8 cellular contexts compared by ENCODE assay signal in genomic region chr9:94827584-94828304, GRCh38.
DNase-seq lines count a peak whose midpoint lies in the region; ATAC-seq and TF ChIP-seq lines count a peak whose summit lies in the region.

No MANE protein-coding gene starts in this region.

- H3K9me3 ChIP-seq in thoracic aorta = no peaks in the 10 kb centered on the region

- POLR2A ChIA-PET in WTC11 (lab: Charles Lee) = interaction anchor here (1.0 kb wide), 1 partner anchor 9 kb away, joined by 3 read pairs; no protein-coding TSS in a partner anchor

- H3K4me3 Mint-ChIP-seq in mesothelial cell of epicardium = no peak overlapping the region
- no peak overlapping the region for H3K4me3 Mint-ChIP-seq in WTC11
- H3K4me3 Mint-ChIP-seq in endothelial cell (ENCODE audit: unreplicated experiment) = no peak overlapping the region

- H3K9me3 Mint-ChIP-seq in mesothelial cell of epicardium (peaks cover 12% of the 10 kb centered on the region), WTC11 (no peaks in the 10 kb centered on the region), endothelial cell (ENCODE audit: unreplicated experiment) (no peaks in the 10 kb centered on the region)

- H3K36me3 ChIP-seq in thoracic aorta = no peaks in the 10 kb centered on the region

- H3K4me1 Mint-ChIP-seq in mesothelial cell of epicardium (peaks cover 47% of the 10 kb centered on the region), WTC11 (peaks cover 27% of the 10 kb centered on the region), endothelial cell (ENCODE audit: unreplicated experiment) (peaks cover 11% of the 10 kb centered on the region)

- H3K27me3 Mint-ChIP-seq in mesothelial cell of epicardium (ENCODE audit: low read depth) = no peaks in the 10 kb centered on the region
- H3K27me3 Mint-ChIP-seq in WTC11 (ENCODE audit: low read depth) = peaks cover 38% of the 10 kb centered on the region
- H3K27me3 Mint-ChIP-seq in endothelial cell (ENCODE audit: unreplicated experiment) = peaks cover 4% of the 10 kb centered on the region

- H3K27ac Mint-ChIP-seq in mesothelial cell of epicardium (peak overlapping the region; percentile 80), WTC11 (no peak overlapping the region), endothelial cell (ENCODE audit: unreplicated experiment) (no peak overlapping the region)

- peaks cover 23% of the 10 kb centered on the region for H3K36me3 Mint-ChIP-seq in mesothelial cell of epicardium
- peaks cover 5% of the 10 kb centered on the region for H3K36me3 Mint-ChIP-seq in WTC11
- peaks cover 5% of the 10 kb centered on the region for H3K36me3 Mint-ChIP-seq in endothelial cell (ENCODE audit: low read depth, unreplicated experiment)

- peaks cover 33 to 74% of the 10 kb centered on the region in 2 donors for H3K4me1 ChIP-seq in thoracic aorta (ENCODE audit: control insufficient read depth in 1 of 2, low read depth in 2 of 2)

- intact Hi-C loops in dorsolateral prefrontal cortex (cut with DNase I) = no loop called here

- DNase-seq in LNCaP clone FGC (ENCODE audit: low read depth) (peak; percentile 81), dorsolateral prefrontal cortex (no peak), mesothelial cell of epicardium (ENCODE audit: low spot score in 2 of 2, unreplicated experiment in 2 of 2) (no peak), thoracic aorta (ENCODE audit: low spot score) (no peak), NCI-H1417 treated with DMSO at 0.1 percent for 48 hours (lab: John Stamatoyannopoulos, UW) (no peak), WTC11 (ENCODE audit: low spot score) (no peak), endothelial cell (ENCODE audit: low spot score) (no peak)

- H3K27ac ChIP-seq in dorsolateral prefrontal cortex = peak overlapping the region in 56 of 59 donors; percentile 3 to 79 (median 51)
- H3K27ac ChIP-seq in thoracic aorta = peak overlapping the region; percentile 79 to 97

- TF ChIP-seq CTCF in LNCaP clone FGC (IDR thresholded peaks at IDR 0.05; ENCODE audit: control insufficient read depth, extremely low read depth, insufficient read depth) = no peak
- TF ChIP-seq CTCF in dorsolateral prefrontal cortex (IDR thresholded peaks at IDR 0.05 in 54 of 56, conservative IDR thresholded peaks at IDR 0.05 in 2 of 56; ENCODE audit: low read depth in 1 of 56, partially characterized antibody in 56 of 56) = no peak
- no peak for TF ChIP-seq CTCF in mesothelial cell of epicardium (IDR thresholded peaks at IDR 0.05; ENCODE audit: unreplicated experiment)
- no peak for TF ChIP-seq CTCF in thoracic aorta (IDR thresholded peaks at IDR 0.05)
- no peak for TF ChIP-seq CTCF in WTC11 (IDR thresholded peaks at IDR 0.05)
- TF ChIP-seq CTCF in endothelial cell (IDR thresholded peaks at IDR 0.05; ENCODE audit: unreplicated experiment) = no peak

- H3K4me3 ChIP-seq in LNCaP clone FGC (ENCODE audit: low read depth, low read length) (no peak overlapping the region), dorsolateral prefrontal cortex (no peak overlapping the region), thoracic aorta (no peak overlapping the region)

- ATAC-seq in thoracic aorta (ENCODE audit: insufficient number of reproducible peaks, low FRiP score, low read depth) = no peak
- ATAC-seq in WTC11 = no peak
- no peak for ATAC-seq in HG02981 (IDR thresholded peaks at IDR 0.05; ENCODE audit: unreplicated experiment)

- CTCF ChIA-PET in WTC11 (lab: Charles Lee) = no interaction called here

- H3K27me3 ChIP-seq in dorsolateral prefrontal cortex (no peaks in the 10 kb centered on the region), thoracic aorta (replicated peaks; ENCODE audit: insufficient read depth) (no peaks in the 10 kb centered on the region)

TF ChIP-seq in WTC11, 78 proteins besides CTCF, POLR2A, EP300 and RAD21:
- TF ChIP-seq, protein P1, sequence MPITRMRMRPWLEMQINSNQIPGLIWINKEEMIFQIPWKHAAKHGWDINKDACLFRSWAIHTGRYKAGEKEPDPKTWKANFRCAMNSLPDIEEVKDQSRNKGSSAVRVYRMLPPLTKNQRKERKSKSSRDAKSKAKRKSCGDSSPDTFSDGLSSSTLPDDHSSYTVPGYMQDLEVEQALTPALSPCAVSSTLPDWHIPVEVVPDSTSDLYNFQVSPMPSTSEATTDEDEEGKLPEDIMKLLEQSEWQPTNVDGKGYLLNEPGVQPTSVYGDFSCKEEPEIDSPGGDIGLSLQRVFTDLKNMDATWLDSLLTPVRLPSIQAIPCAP (CRISPR knock-in tag; IDR thresholded peaks at IDR 0.05) = no peak
- TF ChIP-seq ZNF317 (CRISPR knock-in tag; IDR thresholded peaks at IDR 0.05; ENCODE audit: borderline replicate concordance, low read depth) (no peak), ZNF138 (CRISPR knock-in tag; conservative IDR thresholded peaks at IDR 0.05) (no peak), GABPB1 (CRISPR knock-in tag; IDR thresholded peaks at IDR 0.05) (no peak), E2F4 (CRISPR knock-in tag; IDR thresholded peaks at IDR 0.05; ENCODE audit: borderline replicate concordance, low read depth) (no peak), MXD4 (CRISPR knock-in tag; IDR thresholded peaks at IDR 0.05; ENCODE audit: borderline replicate concordance) (no peak), FOXP4 (CRISPR knock-in tag; IDR thresholded peaks at IDR 0.05) (no peak), ZNF671 (CRISPR knock-in tag; IDR thresholded peaks at IDR 0.05) (no peak), RELA (CRISPR knock-in tag; IDR thresholded peaks at IDR 0.05; ENCODE audit: borderline replicate concordance) (no peak), GRHL2 (CRISPR knock-in tag; IDR thresholded peaks at IDR 0.05; ENCODE audit: insufficient replicate concordance, severe bottlenecking) (no peak), NR2C2 (CRISPR knock-in tag; IDR thresholded peaks at IDR 0.05) (no peak)
